1 cellular context compared by ENCODE assay signal in genomic region chr2:110744429-110744828, GRCh38.
TF ChIP-seq lines count a peak whose summit lies in the region.

No MANE protein-coding gene starts in this region.

TF ChIP-seq in H1, 55 proteins besides CTCF, POLR2A, EP300 and RAD21:
- TF ChIP-seq TEAD4 (IDR thresholded peaks at IDR 0.05; ENCODE audit: low read depth, low read length) (no peak), NANOG (IDR thresholded peaks at IDR 0.05; ENCODE audit: insufficient read depth, low read depth, low read length, poor library complexity, severe bottlenecking) (no peak), CEBPB (IDR thresholded peaks at IDR 0.05; ENCODE audit: low read depth, low read length) (no peak), PHF8 (conservative IDR thresholded peaks at IDR 0.05; ENCODE audit: low read depth, low read length) (no peak), HDAC6 (IDR thresholded peaks at IDR 0.05; ENCODE audit: low read depth, low read length) (no peak), ASH2L (IDR thresholded peaks at IDR 0.05; ENCODE audit: low read length) (no peak), GABPA (IDR thresholded peaks at IDR 0.05; ENCODE audit: borderline replicate concordance, insufficient read depth, low read length) (no peak), HDAC2 (IDR thresholded peaks at IDR 0.05; ENCODE audit: borderline replicate concordance in 1 of 2, low read depth in 2 of 2, low read length in 2 of 2) (no peak), GTF2F1 (IDR thresholded peaks at IDR 0.05; ENCODE audit: borderline replicate concordance, low read depth, low read length) (no peak), EZH2 (IDR thresholded peaks at IDR 0.05; ENCODE audit: low read depth, low read length, severe bottlenecking) (no peak), RXRA (IDR thresholded peaks at IDR 0.05; ENCODE audit: insufficient read depth, low read depth, low read length) (no peak), SIN3A (conservative IDR thresholded peaks at IDR 0.05 in 1 of 2, IDR thresholded peaks at IDR 0.05 in 1 of 2; ENCODE audit: low read depth in 1 of 2, low read length in 2 of 2) (no peak), FOSL1 (IDR thresholded peaks at IDR 0.05; ENCODE audit: insufficient read depth, low read depth, low read length) (no peak), POLR2AphosphoS5 (IDR thresholded peaks at IDR 0.05; ENCODE audit: low read depth, low read length) (no peak), SRF (IDR thresholded peaks at IDR 0.05; ENCODE audit: low read depth, low read length) (no peak), CHD7 (IDR thresholded peaks at IDR 0.05; ENCODE audit: insufficient replicate concordance, low read length) (no peak), KDM1A (IDR thresholded peaks at IDR 0.05; ENCODE audit: borderline replicate concordance, low read length) (no peak), TAF1 (IDR thresholded peaks at IDR 0.05; ENCODE audit: low read depth, low read length) (no peak), SP1 (IDR thresholded peaks at IDR 0.05; ENCODE audit: low read depth, low read length) (no peak)
TF ChIP-seq in H1: peak in this region for 0.
